Comparison of ENCODE assay signal across 8 cellular contexts in genomic region chr7:1044189-1045037, GRCh38. TPM values are rescaled to one million over a fixed set of nuclear protein-coding genes. Genes with fewer than 3 reads are reported as not detected.
A peak's percentile ranks its signal among the peaks of the same experiment; 100 is the strongest.
DNase-seq lines count a peak whose midpoint lies in the region; ATAC-seq and TF ChIP-seq lines count a peak whose summit lies in the region.

A gene with protein sequence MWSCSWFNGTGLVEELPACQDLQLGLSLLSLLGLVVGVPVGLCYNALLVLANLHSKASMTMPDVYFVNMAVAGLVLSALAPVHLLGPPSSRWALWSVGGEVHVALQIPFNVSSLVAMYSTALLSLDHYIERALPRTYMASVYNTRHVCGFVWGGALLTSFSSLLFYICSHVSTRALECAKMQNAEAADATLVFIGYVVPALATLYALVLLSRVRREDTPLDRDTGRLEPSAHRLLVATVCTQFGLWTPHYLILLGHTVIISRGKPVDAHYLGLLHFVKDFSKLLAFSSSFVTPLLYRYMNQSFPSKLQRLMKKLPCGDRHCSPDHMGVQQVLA (plus strand): TSS chr7:1044546. CDS start chr7:1057516, 12,970 bp downstream.

- H2AFZ ChIP-seq in Karpas-422 (ENCODE audit: low read length) (no peak within 1 kb of the TSS), fibroblast of lung (ENCODE audit: low read length) (peak within 1 kb of the TSS; percentile 44)

- H4K20me1 ChIP-seq in Karpas-422 (ENCODE audit: insufficient read depth, low read depth, low read length) (peaks cover 60% of the 10 kb centered on the region), fibroblast of lung (ENCODE audit: control insufficient read depth, extremely low read depth, insufficient read depth, low read length) (no peaks in the 10 kb centered on the region)

- H3K36me3 ChIP-seq in Karpas-422 (ENCODE audit: insufficient read depth, low read length) (no peaks in the 10 kb centered on the region), fibroblast of lung (ENCODE audit: control insufficient read depth, insufficient read depth, low read length) (no peaks in the 10 kb centered on the region)

- peaks cover 66% of the 10 kb centered on the region for H3K4me1 Mint-ChIP-seq in activated T-helper 1 cell treated with anti-CD3 and anti-CD28 coated beads, Interleukin-12 subunit alpha, Interleukin-12 subunit beta, Interleukin-2, Interleukin-4 antibody, amounts not matched to agents 30 ng/mL and 10 ng/mL and 1 ng/mL, durations not matched to agents 14 hours and 24 hours and 36 hours (ENCODE audit: low read depth)
- peaks cover 39 to 47% of the 10 kb centered on the region in 2 donors for H3K4me1 Mint-ChIP-seq in natural killer cell

- peak within 1 kb of the TSS; percentile 83 for H3K4me3 Mint-ChIP-seq in activated T-helper 1 cell treated with anti-CD3 and anti-CD28 coated beads, Interleukin-12 subunit alpha, Interleukin-12 subunit beta, Interleukin-2, Interleukin-4 antibody, amounts not matched to agents 30 ng/mL and 10 ng/mL and 1 ng/mL, durations not matched to agents 14 hours and 24 hours and 36 hours
- H3K4me3 Mint-ChIP-seq in natural killer cell: peak within 1 kb of the TSS; percentile 90

- H3K9me2 ChIP-seq in Karpas-422 (replicated peaks; ENCODE audit: insufficient read depth, low read length): no peaks in the 10 kb centered on the region

- H3K4me3 ChIP-seq in Karpas-422 (ENCODE audit: low read length) (peak within 1 kb of the TSS; percentile 77), fibroblast of lung (replicated peaks in 1 of 4; ENCODE audit: control extremely low read depth in 1 of 4, insufficient read depth in 1 of 4, low read depth in 3 of 4, low read length in 4 of 4) (peak within 1 kb of the TSS; percentile 41 to 68 (median 55))

- peak; percentile 87 for ATAC-seq in GM21786 (IDR thresholded peaks at IDR 0.05; ENCODE audit: unreplicated experiment)
- ATAC-seq in natural killer cell: peak; percentile 69 to 94 (median 80)

- TF ChIP-seq CTCF in fibroblast of lung (conservative IDR thresholded peaks at IDR 0.05 in 1 of 2, IDR thresholded peaks at IDR 0.05 in 1 of 2; ENCODE audit: low read depth in 1 of 2, low read length in 2 of 2): peak; percentile 55 to 66
- TF ChIP-seq CTCF in natural killer cell (IDR thresholded peaks at IDR 0.05): peak; percentile 62

- peaks cover 21% of the 10 kb centered on the region for H3K4me1 ChIP-seq in Karpas-422 (ENCODE audit: low read length)
- peaks cover 15% of the 10 kb centered on the region for H3K4me1 ChIP-seq in fibroblast of lung (ENCODE audit: control insufficient read depth, extremely low read depth, insufficient read depth, low read length)

- intact Hi-C loops in activated T-helper 1 cell treated with anti-CD3 and anti-CD28 coated beads, Interleukin-12 subunit alpha, Interleukin-12 subunit beta, Interleukin-2, Interleukin-4 antibody, amounts not matched to agents 30 ng/mL and 10 ng/mL and 1 ng/mL, durations not matched to agents 14 hours and 24 hours and 36 hours (cut with micrococcal nuclease): loop anchor here (1.0 to 5.0 kb wide), 10 partner anchors 16 to 526 kb away; partner anchors contain the start of genes COX19, GET4, PSMG3 and ZFAND2A
- intact Hi-C loops in natural killer cell (cut with micrococcal nuclease): loop anchor here (1.0 to 5.0 kb wide), 2 partner anchors 10 to 122 kb away; no protein-coding TSS in a partner anchor

- peaks cover 1% of the 10 kb centered on the region for H3K27me3 Mint-ChIP-seq in activated T-helper 1 cell treated with anti-CD3 and anti-CD28 coated beads, Interleukin-12 subunit alpha, Interleukin-12 subunit beta, Interleukin-2, Interleukin-4 antibody, amounts not matched to agents 30 ng/mL and 10 ng/mL and 1 ng/mL, durations not matched to agents 14 hours and 24 hours and 36 hours (ENCODE audit: insufficient read depth)
- H3K27me3 Mint-ChIP-seq in natural killer cell (ENCODE audit: low read depth in 2 of 2): peaks cover 0 to 9% of the 10 kb centered on the region in 2 donors

- H3K9me3 Mint-ChIP-seq in activated T-helper 1 cell treated with anti-CD3 and anti-CD28 coated beads, Interleukin-12 subunit alpha, Interleukin-12 subunit beta, Interleukin-2, Interleukin-4 antibody, amounts not matched to agents 30 ng/mL and 10 ng/mL and 1 ng/mL, durations not matched to agents 14 hours and 24 hours and 36 hours: no peaks in the 10 kb centered on the region
- H3K9me3 Mint-ChIP-seq in natural killer cell: no peaks in the 10 kb centered on the region

- H3K27me3 ChIP-seq in Karpas-422 (ENCODE audit: low read length): no peaks in the 10 kb centered on the region; the same call in 1 of the 2 replicates
- no peaks in the 10 kb centered on the region for H3K27me3 ChIP-seq in fibroblast of lung (ENCODE audit: control insufficient read depth, insufficient read depth, low read length)

- H3K27ac ChIP-seq in Karpas-422 (ENCODE audit: low read length) (no peak within 1 kb of the TSS), fibroblast of lung (ENCODE audit: insufficient read depth, low read length) (peak within 1 kb of the TSS; percentile 60)

- H3K9ac ChIP-seq in Karpas-422 (ENCODE audit: low read length) (peak within 1 kb of the TSS; percentile 75), fibroblast of lung (ENCODE audit: insufficient read depth, low read length) (peak within 1 kb of the TSS; percentile 48)

- H3K27ac Mint-ChIP-seq in activated T-helper 1 cell treated with anti-CD3 and anti-CD28 coated beads, Interleukin-12 subunit alpha, Interleukin-12 subunit beta, Interleukin-2, Interleukin-4 antibody, amounts not matched to agents 30 ng/mL and 10 ng/mL and 1 ng/mL, durations not matched to agents 14 hours and 24 hours and 36 hours: peak within 1 kb of the TSS; percentile 48
- peak within 1 kb of the TSS; percentile 54 to 58 for H3K27ac Mint-ChIP-seq in natural killer cell

- H3K79me2 ChIP-seq in Karpas-422 (ENCODE audit: low read length) (no peaks in the 10 kb centered on the region), fibroblast of lung (ENCODE audit: control insufficient read depth, insufficient read depth, low read length) (no peaks in the 10 kb centered on the region)

- H3K9me3 ChIP-seq in Karpas-422 (ENCODE audit: low read length): no peaks in the 10 kb centered on the region
- H3K9me3 ChIP-seq in fibroblast of lung (ENCODE audit: control insufficient read depth, insufficient read depth, low read depth, low read length): no peaks in the 10 kb centered on the region

- DNase-seq in EH (ENCODE audit: low read depth) (peak; percentile 98), Karpas-422 (peak; percentile 95), RKO (ENCODE audit: low spot score) (peak; percentile 92), fibroblast of lung (ENCODE audit: low read depth in 2 of 2) (peak; percentile 93 to 96), natural killer cell (peak; percentile 86)
- DNase-seq in activated T-helper 1 cell treated with anti-CD3 and anti-CD28 coated beads, Interleukin-12 subunit alpha, Interleukin-12 subunit beta, Interleukin-2, Interleukin-4 antibody, amounts not matched to agents 30 ng/mL and 10 ng/mL and 1 ng/mL, durations not matched to agents 14 hours and 24 hours and 36 hours (ENCODE audit: low spot score): peak; percentile 85
- DNase-seq in stimulated activated naive CD4-positive, alpha-beta T cell (lab: John Stamatoyannopoulos, UW): peak; percentile 77 to 90 (median 84)

- peaks cover 1% of the 10 kb centered on the region for H3K36me3 Mint-ChIP-seq in activated T-helper 1 cell treated with anti-CD3 and anti-CD28 coated beads, Interleukin-12 subunit alpha, Interleukin-12 subunit beta, Interleukin-2, Interleukin-4 antibody, amounts not matched to agents 30 ng/mL and 10 ng/mL and 1 ng/mL, durations not matched to agents 14 hours and 24 hours and 36 hours (ENCODE audit: low read depth)
- H3K36me3 Mint-ChIP-seq in natural killer cell: no peaks in the 10 kb centered on the region

- H3K4me2 ChIP-seq in Karpas-422 (ENCODE audit: low read depth, low read length, poor library complexity, severe bottlenecking): peak within 1 kb of the TSS; percentile 97
- H3K4me2 ChIP-seq in fibroblast of lung (ENCODE audit: extremely low read depth, insufficient read depth, low read length): peak within 1 kb of the TSS; percentile 67

RNA-seq across cellular contexts. Expression of the gene that starts here (rescaled TPM):
- total RNA-seq in Karpas-422 (2014; rRNA removed; shearing (Covaris generic); ENCODE audit: low replicate concordance): 5.5 and 9.2 TPM in 2 replicates
- total RNA-seq in activated T-helper 1 cell treated with anti-CD3 and anti-CD28 coated beads, Interleukin-12 subunit alpha, Interleukin-12 subunit beta, Interleukin-2, Interleukin-4 antibody, amounts not matched to agents 30 ng/mL and 10 ng/mL and 1 ng/mL, durations not matched to agents 14 hours and 24 hours and 36 hours: 2.2 and 2.8 TPM in 2 replicates
- total RNA-seq in fibroblast of lung (3.1 and 3.3 TPM in 2 replicates), natural killer cell (1 to 10 TPM; 2.3 to 4.5 (median 2.5) TPM)
- polyA plus RNA-seq in fibroblast of lung: 0.30 and 2.2 TPM in 2 replicates
- 0.27 and 0.87 TPM in 2 replicates for polyA plus RNA-seq in fibroblast of lung (2012)
- polyA minus RNA-seq in fibroblast of lung (ENCODE audit: low replicate concordance): 0.44 and 18.7 TPM in 2 replicates
